Comparison of ENCODE assay signal across 16 cellular contexts in genomic region chr5:126614189-126614588, GRCh38.
"Had no signal": no experiment of that assay in that cellular context is flagged by ENCODE, and none has a peak within 500 bp of the region (broad histone marks: within the 10 kb centered on the region; RNA-seq: fewer than 3 reads in every experiment).

No MANE protein-coding gene starts in this region.

- H3K4me3 Mint-ChIP-seq: activated CD8-positive, alpha-beta T cell treated with anti-CD3 and anti-CD28 coated beads for 36 hours; endodermal cell had no signal

- H3K9me3 ChIP-seq: body of pancreas, neutrophil, transverse colon had no signal

- H3K4me3 ChIP-seq: body of pancreas, transverse colon had no signal

- H3K27ac ChIP-seq: body of pancreas, neutrophil, transverse colon, VCaP had no signal

- H3K9me3 Mint-ChIP-seq: activated CD8-positive, alpha-beta T cell treated with anti-CD3 and anti-CD28 coated beads for 36 hours; activated naive CD4-positive, alpha-beta T cell treated with anti-CD3 and anti-CD28 coated beads, Interleukin-2, amount 50 U/mL, for 72 hours; endodermal cell; naive B cell had no signal

- H3K27me3 Mint-ChIP-seq: activated CD8-positive, alpha-beta T cell treated with anti-CD3 and anti-CD28 coated beads for 36 hours; naive B cell had no signal

- H3K4me1 Mint-ChIP-seq: endodermal cell had no signal

- DNase-seq: activated CD8-positive, alpha-beta T cell treated with anti-CD3 and anti-CD28 coated beads for 36 hours; amniotic stem cell; body of pancreas; dermis blood vessel endothelial cell; endodermal cell; hippocampal formation; left ventricle myocardium superior; naive B cell; stimulated activated CD4-positive, alpha-beta T cell treated with anti-CD3 and anti-CD28 coated beads, Interleukin-15, amount 100 ng/mL, for 24 hours; stimulated activated CD4-positive, alpha-beta T cell treated with anti-CD3 and anti-CD28 coated beads, Interleukin-4, amount 100 ng/mL, for 24 hours; substantia nigra; T-helper 1 cell; transverse colon had no signal

- H3K27me3 ChIP-seq: body of pancreas, neutrophil, transverse colon had no signal

- H3K27ac Mint-ChIP-seq: activated CD8-positive, alpha-beta T cell treated with anti-CD3 and anti-CD28 coated beads for 36 hours; endodermal cell had no signal

- ATAC-seq: activated CD8-positive, alpha-beta T cell treated with anti-CD3 and anti-CD28 coated beads for 36 hours; activated naive CD4-positive, alpha-beta T cell treated with anti-CD3 and anti-CD28 coated beads, Interleukin-2, amount 50 U/mL, for 72 hours; body of pancreas; left ventricle myocardium superior had no signal
